9 cellular contexts compared by ENCODE assay signal in genomic region chr7:116864084-116864483, GRCh38. TPM values are rescaled to one million over a fixed set of nuclear protein-coding genes. Genes with fewer than 3 reads are reported as not detected.
DNase-seq lines count a peak whose midpoint lies in the region; ATAC-seq and TF ChIP-seq lines count a peak whose summit lies in the region.
"Had no signal": no experiment of that assay in that cellular context is flagged by ENCODE, and none has a peak within 500 bp of the region (broad histone marks: within the 10 kb centered on the region; RNA-seq: fewer than 3 reads in every experiment).

No MANE protein-coding gene starts in this region.

- DNase-seq in GM06990 (ENCODE audit: extremely low read depth, insufficient read length) (no peak), RKO (ENCODE audit: low spot score) (peak; percentile 43), esophagus muscularis mucosa (ENCODE audit: extremely low spot score) (no peak), psoas muscle (no peak), cerebellar cortex (ENCODE audit: low spot score) (no peak)
- DNase-seq: mucosa of descending colon had no signal

- H3K4me1 ChIP-seq in esophagus muscularis mucosa (peaks cover 45 to 61% (median 60%) of the 10 kb centered on the region in 4 donors), psoas muscle (peaks cover 49% of the 10 kb centered on the region)

- TF ChIP-seq POLR2A in esophagus muscularis mucosa (IDR thresholded peaks at IDR 0.05; ENCODE audit: low read depth): no peak

- 22% methylated on average over 4 of the region's 4 CpGs for WGBS in esophagus muscularis mucosa
- 14 to 23% (median 15%) methylated on average over 4 of the region's 4 CpGs for WGBS in psoas muscle, 3 donors

- H3K27me3 ChIP-seq in GM06990 (replicated peaks; ENCODE audit: control insufficient read depth, insufficient read depth, low read length) (no peaks in the 10 kb centered on the region), esophagus muscularis mucosa (no peaks in the 10 kb centered on the region), psoas muscle (ENCODE audit: insufficient read depth in 3 of 3, low read length in 2 of 3) (no peaks in the 10 kb centered on the region)

- H3K36me3 ChIP-seq in GM06990 (ENCODE audit: control insufficient read depth, insufficient read depth, low read length) (no peaks in the 10 kb centered on the region), esophagus muscularis mucosa (no peaks in the 10 kb centered on the region), psoas muscle (ENCODE audit: insufficient read depth in 1 of 2, low read depth in 1 of 2) (no peaks in the 10 kb centered on the region)

- intact Hi-C loops in esophagus muscularis mucosa (cut with DNase I) (no loop called here), psoas muscle (cut with DNase I) (loop anchor here in 1 of 2 donors (5.0 kb wide), 1 partner anchor 57 kb away; no protein-coding TSS in a partner anchor)

- TF ChIP-seq EP300 in esophagus muscularis mucosa (IDR thresholded peaks at IDR 0.05): no peak

- H3K9me3 ChIP-seq in esophagus muscularis mucosa: no peaks in the 10 kb centered on the region
- H3K9me3 ChIP-seq in psoas muscle: no peaks in the 10 kb centered on the region
- H3K9me3 ChIP-seq: mucosa of descending colon had no signal

- H3K27ac ChIP-seq in esophagus muscularis mucosa (replicated peaks in 1 of 4) (peak overlapping the region; percentile 95 to 100 (median 100)), psoas muscle (peak overlapping the region; percentile 100)

- no peak for TF ChIP-seq CTCF in GM06990 (IDR thresholded peaks at IDR 0.05; ENCODE audit: insufficient read depth, low read length, poor library complexity, severe bottlenecking)
- no peak for TF ChIP-seq CTCF in esophagus muscularis mucosa (IDR thresholded peaks at IDR 0.05)
- no peak for TF ChIP-seq CTCF in psoas muscle (IDR thresholded peaks at IDR 0.05)

- H3K4me3 ChIP-seq in GM06990 (replicated peaks; ENCODE audit: low read depth, low read length) (peak overlapping the region; percentile 95), esophagus muscularis mucosa (peak overlapping the region; percentile 87 to 99 (median 94)), psoas muscle (peak overlapping the region; percentile 94)

- ATAC-seq in psoas muscle: no peak
- ATAC-seq in GM21786 (IDR thresholded peaks at IDR 0.05; ENCODE audit: unreplicated experiment): no peak
- ATAC-seq in HG03135 (IDR thresholded peaks at IDR 0.05; ENCODE audit: unreplicated experiment): no peak
- no peak for ATAC-seq in esophagus mucosa
- ATAC-seq: mucosa of descending colon had no signal

RNA-seq across cellular contexts. Expression of gene CAPZA2, which starts 1.7 kb away (rescaled TPM):
- total RNA-seq in esophagus muscularis mucosa (100 to 1,000 TPM; 167 to 223 (median 195) TPM), psoas muscle (100 to 1,000 TPM; 152 to 271 (median 232) TPM), esophagus mucosa (115 TPM)
- 100 to 1,000 TPM in 2 of 3 donors, 10 to 100 TPM in 1; 83.0 to 144 (median 120) TPM for polyA plus RNA-seq in psoas muscle
